ENCODE assay signal across 2 cellular contexts in the genomic region with DNA sequence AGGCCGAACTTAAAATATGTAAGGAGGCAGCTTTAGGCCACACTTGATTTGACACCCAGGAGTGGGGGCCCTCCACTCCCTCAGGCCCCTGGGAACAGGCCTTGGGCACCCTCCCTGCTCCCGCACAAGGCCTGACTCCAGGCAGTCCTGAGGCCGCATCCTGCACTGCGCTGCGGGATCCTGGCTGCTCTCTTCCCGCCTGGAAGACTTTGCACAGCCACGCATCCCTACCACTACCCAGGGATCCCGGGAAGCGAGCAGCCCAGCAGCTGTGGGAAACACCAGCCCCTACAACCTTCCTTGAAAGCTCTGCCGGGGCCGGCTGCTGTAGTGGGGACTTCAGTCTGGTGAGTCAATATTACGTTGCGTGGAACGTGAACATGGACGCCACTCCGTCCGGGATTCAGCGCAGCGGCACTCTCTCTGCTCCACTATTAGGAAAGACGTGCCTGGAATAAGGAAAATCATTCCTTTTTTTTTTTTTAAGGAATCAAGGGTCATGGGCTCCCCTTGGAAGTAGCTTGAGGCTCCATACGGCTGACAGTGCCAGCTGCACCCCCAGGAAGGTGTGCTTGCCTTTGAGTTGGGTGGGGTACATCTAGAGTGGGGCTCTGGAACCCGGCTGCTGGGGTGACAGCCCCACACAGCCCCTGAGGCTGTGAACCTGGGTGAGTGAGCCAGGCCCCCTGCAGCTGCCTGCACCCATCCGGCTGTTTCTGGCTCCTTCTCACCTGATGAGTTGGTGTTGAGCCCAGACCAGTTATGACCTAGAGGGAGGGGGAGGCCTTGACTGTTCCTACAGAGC.
TF ChIP-seq lines count a peak whose summit lies in the region.

No MANE protein-coding gene starts in this region.

TF ChIP-seq in WTC11, 78 proteins besides CTCF, POLR2A, EP300 and RAD21:
- TF ChIP-seq NFATC4 (CRISPR knock-in tag; IDR thresholded peaks at IDR 0.05), result no peak
- TF ChIP-seq E2F1 (CRISPR knock-in tag; IDR thresholded peaks at IDR 0.05), result no peak
- no peak for TF ChIP-seq RELA (CRISPR knock-in tag; IDR thresholded peaks at IDR 0.05; ENCODE audit: borderline replicate concordance)
- TF ChIP-seq ATF1 (CRISPR knock-in tag; IDR thresholded peaks at IDR 0.05), result no peak
- no peak for TF ChIP-seq ATF2 (CRISPR knock-in tag; IDR thresholded peaks at IDR 0.05; ENCODE audit: borderline replicate concordance, low read depth)
- no peak for TF ChIP-seq ETV6 (CRISPR knock-in tag; IDR thresholded peaks at IDR 0.05)
- no peak for TF ChIP-seq GABPB1 (CRISPR knock-in tag; IDR thresholded peaks at IDR 0.05)
- TF ChIP-seq ZNF232 (CRISPR knock-in tag; IDR thresholded peaks at IDR 0.05), result no peak
- TF ChIP-seq ARID4B (CRISPR knock-in tag; IDR thresholded peaks at IDR 0.05; ENCODE audit: borderline replicate concordance), result no peak
- no peak for TF ChIP-seq MYBL2 (CRISPR knock-in tag; IDR thresholded peaks at IDR 0.05)
- TF ChIP-seq USF1 (CRISPR knock-in tag; IDR thresholded peaks at IDR 0.05), result no peak
- no peak for TF ChIP-seq NR3C1 (CRISPR knock-in tag; conservative IDR thresholded peaks at IDR 0.05; ENCODE audit: low read depth)
- TF ChIP-seq MXD4 (CRISPR knock-in tag; IDR thresholded peaks at IDR 0.05; ENCODE audit: borderline replicate concordance), result no peak
TF ChIP-seq in WTC11: peak in this region for 0.

TF ChIP-seq in HepG2, 621 proteins besides CTCF, POLR2A, EP300 and RAD21:
- TF ChIP-seq ZNF605 (CRISPR knock-in tag; IDR thresholded peaks at IDR 0.05) (no peak), HOXA3 (CRISPR knock-in tag; IDR thresholded peaks at IDR 0.05) (no peak), PITX1 (CRISPR knock-in tag; IDR thresholded peaks at IDR 0.05) (no peak), RBM22 (optimal IDR thresholded peaks at IDR 0.05; ENCODE audit: low read length) (no peak), ATF7 (IDR thresholded peaks at IDR 0.05) (no peak), ATF7 (CRISPR knock-in tag; IDR thresholded peaks at IDR 0.05) (no peak), KDM4B (CRISPR knock-in tag; IDR thresholded peaks at IDR 0.05) (no peak), STAG1 (CRISPR knock-in tag; IDR thresholded peaks at IDR 0.05) (no peak), SP2 (CRISPR knock-in tag; IDR thresholded peaks at IDR 0.05) (no peak)
